16 cellular contexts compared by ENCODE assay signal in the genomic region with DNA sequence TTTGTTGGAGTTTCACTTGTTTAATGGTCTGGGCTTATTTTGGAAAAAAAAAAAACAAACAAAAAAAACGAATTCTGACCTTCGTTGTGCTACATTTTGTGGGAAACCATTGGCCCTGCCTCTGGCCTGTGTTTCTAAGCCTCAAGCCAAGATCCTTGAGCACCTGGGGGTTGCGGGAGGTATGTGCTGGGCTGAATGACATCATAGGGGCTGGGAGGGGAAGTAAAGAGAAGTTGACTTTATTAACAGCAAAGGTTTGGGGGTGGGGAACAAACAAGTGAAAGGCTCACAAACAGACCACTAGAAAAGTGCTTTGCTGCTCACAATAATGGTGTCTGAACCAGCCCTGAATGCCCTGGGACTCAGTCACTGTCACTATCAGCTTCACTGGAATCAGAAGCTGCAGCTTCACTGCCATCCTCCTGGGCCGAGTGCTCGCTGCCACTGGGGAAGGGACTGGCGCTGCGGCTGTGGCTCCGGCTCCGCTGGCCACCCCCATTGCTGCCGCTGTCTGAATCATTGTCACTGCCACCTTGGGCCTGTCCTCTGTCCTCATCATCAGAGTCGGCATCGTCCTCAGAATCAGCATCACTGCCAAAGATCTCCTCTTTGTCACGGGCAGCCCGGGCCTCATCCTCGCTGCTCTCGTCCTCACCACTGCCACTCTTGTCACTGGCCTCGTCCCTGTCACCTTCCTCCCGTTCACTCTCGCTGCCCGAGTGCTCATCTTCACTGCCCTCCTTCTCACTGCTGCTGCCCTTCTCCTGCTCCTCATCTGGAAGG. TPM values are rescaled to one million over a fixed set of nuclear protein-coding genes. Genes with fewer than 3 reads are reported as not detected.
A peak's percentile ranks its signal among the peaks of the same experiment; 100 is the strongest.
DNase-seq lines count a peak whose midpoint lies in the region; ATAC-seq and TF ChIP-seq lines count a peak whose summit lies in the region.
"Had no signal": no experiment of that assay in that cellular context is flagged by ENCODE, and none has a peak within 500 bp of the region (broad histone marks: within the 10 kb centered on the region; RNA-seq: fewer than 3 reads in every experiment).

No MANE protein-coding gene starts in this region.

- H3K9me3 ChIP-seq in PC-9 (ENCODE audit: insufficient read depth, low read depth): no peaks in the 10 kb centered on the region
- no peaks in the 10 kb centered on the region for H3K9me3 ChIP-seq in CD8-positive, alpha-beta T cell (ENCODE audit: low read length)
- H3K9me3 ChIP-seq in effector memory CD4-positive, alpha-beta T cell (ENCODE audit: control insufficient read depth, low read length): no peaks in the 10 kb centered on the region
- H3K9me3 ChIP-seq: SK-N-SH, uterus had no signal

- H3K27me3 ChIP-seq in PC-9 (ENCODE audit: insufficient read depth, low read depth) (no peaks in the 10 kb centered on the region), dorsolateral prefrontal cortex (no peaks in the 10 kb centered on the region)
- no peaks in the 10 kb centered on the region for H3K27me3 ChIP-seq in CD8-positive, alpha-beta T cell (ENCODE audit: insufficient read depth, low read length)
- no peaks in the 10 kb centered on the region for H3K27me3 ChIP-seq in effector memory CD4-positive, alpha-beta T cell (replicated peaks; ENCODE audit: control insufficient read depth, insufficient read depth, low read length, poor library complexity, severe bottlenecking)
- H3K27me3 ChIP-seq: uterus had no signal

- peaks cover 16% of the 10 kb centered on the region for H3K36me3 Mint-ChIP-seq in activated naive CD4-positive, alpha-beta T cell treated with anti-CD3 and anti-CD28 coated beads, Interleukin-2, amount 50 U/mL, for 24 hours
- H3K36me3 Mint-ChIP-seq in stimulated activated effector memory CD8-positive, alpha-beta T cell treated with anti-CD3 and anti-CD28 coated beads, Interleukin-12 subunit alpha, Interleukin-12 subunit beta, amount 100 ng/mL, for 72 hours: peaks cover 96% of the 10 kb centered on the region
- peaks cover 88% of the 10 kb centered on the region for H3K36me3 Mint-ChIP-seq in CD8-positive, alpha-beta T cell

- no peak overlapping the region for H3K4me3 Mint-ChIP-seq in activated naive CD4-positive, alpha-beta T cell treated with anti-CD3 and anti-CD28 coated beads, Interleukin-2, amount 50 U/mL, for 24 hours
- H3K4me3 Mint-ChIP-seq in stimulated activated effector memory CD8-positive, alpha-beta T cell treated with anti-CD3 and anti-CD28 coated beads, Interleukin-12 subunit alpha, Interleukin-12 subunit beta, amount 100 ng/mL, for 72 hours: no peak overlapping the region
- no peak overlapping the region for H3K4me3 Mint-ChIP-seq in CD8-positive, alpha-beta T cell

- TF ChIP-seq CTCF in PC-9 (conservative IDR thresholded peaks at IDR 0.05) (no peak), dorsolateral prefrontal cortex (IDR thresholded peaks at IDR 0.05 in 54 of 56, conservative IDR thresholded peaks at IDR 0.05 in 2 of 56; ENCODE audit: low read depth in 1 of 56, partially characterized antibody in 56 of 56) (no peak)
- no peak for TF ChIP-seq CTCF in CD8-positive, alpha-beta T cell (IDR thresholded peaks at IDR 0.05)

- H2AFZ ChIP-seq in PC-9: no peak overlapping the region

- H3K27ac ChIP-seq in PC-9 (no peak overlapping the region), dorsolateral prefrontal cortex (peak overlapping the region in 38 of 59 donors; percentile 10 to 99 (median 52))
- no peak overlapping the region for H3K27ac ChIP-seq in CD8-positive, alpha-beta T cell (ENCODE audit: low read depth, low read length)
- H3K27ac ChIP-seq in effector memory CD4-positive, alpha-beta T cell (ENCODE audit: insufficient read depth, low read length, poor library complexity, severe bottlenecking): no peak overlapping the region
- H3K27ac ChIP-seq: uterus had no signal

- POLR2A ChIA-PET in PC-9 (lab: Charles Lee; ENCODE audit: unreplicated experiment): interaction anchor here (0.6 kb wide), 1 partner anchor 43 kb away, joined by 5 read pairs; no protein-coding TSS in a partner anchor
- POLR2A ChIA-PET in CD8-positive, alpha-beta T cell (lab: Charles Lee): no interaction called here

- H3K79me2 ChIP-seq in PC-9 (ENCODE audit: low read depth): peaks cover 16% of the 10 kb centered on the region

- no peaks in the 10 kb centered on the region for H3K9me2 ChIP-seq in PC-9 (ENCODE audit: insufficient read depth)
- H3K9me2 ChIP-seq: SK-N-SH had no signal

- H3K9me3 Mint-ChIP-seq in activated naive CD4-positive, alpha-beta T cell treated with anti-CD3 and anti-CD28 coated beads, Interleukin-2, amount 50 U/mL, for 24 hours: no peaks in the 10 kb centered on the region
- no peaks in the 10 kb centered on the region for H3K9me3 Mint-ChIP-seq in stimulated activated effector memory CD8-positive, alpha-beta T cell treated with anti-CD3 and anti-CD28 coated beads, Interleukin-12 subunit alpha, Interleukin-12 subunit beta, amount 100 ng/mL, for 72 hours
- H3K9me3 Mint-ChIP-seq in CD8-positive, alpha-beta T cell: no peaks in the 10 kb centered on the region

- H3K4me1 Mint-ChIP-seq in activated naive CD4-positive, alpha-beta T cell treated with anti-CD3 and anti-CD28 coated beads, Interleukin-2, amount 50 U/mL, for 24 hours: peaks cover 16% of the 10 kb centered on the region
- H3K4me1 Mint-ChIP-seq in stimulated activated effector memory CD8-positive, alpha-beta T cell treated with anti-CD3 and anti-CD28 coated beads, Interleukin-12 subunit alpha, Interleukin-12 subunit beta, amount 100 ng/mL, for 72 hours: peaks cover 30% of the 10 kb centered on the region
- peaks cover 14% of the 10 kb centered on the region for H3K4me1 Mint-ChIP-seq in CD8-positive, alpha-beta T cell (ENCODE audit: low read depth)

- H3K27ac Mint-ChIP-seq in activated naive CD4-positive, alpha-beta T cell treated with anti-CD3 and anti-CD28 coated beads, Interleukin-2, amount 50 U/mL, for 24 hours: peak overlapping the region; percentile 68
- H3K27ac Mint-ChIP-seq in stimulated activated effector memory CD8-positive, alpha-beta T cell treated with anti-CD3 and anti-CD28 coated beads, Interleukin-12 subunit alpha, Interleukin-12 subunit beta, amount 100 ng/mL, for 72 hours: peak overlapping the region; percentile 76
- no peak overlapping the region for H3K27ac Mint-ChIP-seq in CD8-positive, alpha-beta T cell

- no peak overlapping the region for H3K4me3 ChIP-seq in PC-9
- H3K4me3 ChIP-seq in dorsolateral prefrontal cortex: no peak overlapping the region
- H3K4me3 ChIP-seq in CD8-positive, alpha-beta T cell (ENCODE audit: low read depth, low read length): no peak overlapping the region
- H3K4me3 ChIP-seq in effector memory CD4-positive, alpha-beta T cell (ENCODE audit: insufficient read depth, low read depth, low read length, poor library complexity, severe bottlenecking): no peak overlapping the region
- H3K4me3 ChIP-seq: uterus had no signal

- no peak overlapping the region for H3K4me2 ChIP-seq in PC-9
- H3K4me2 ChIP-seq: SK-N-SH had no signal

- no peaks in the 10 kb centered on the region for H3K27me3 Mint-ChIP-seq in activated naive CD4-positive, alpha-beta T cell treated with anti-CD3 and anti-CD28 coated beads, Interleukin-2, amount 50 U/mL, for 24 hours
- H3K27me3 Mint-ChIP-seq in CD8-positive, alpha-beta T cell (ENCODE audit: low read depth): no peaks in the 10 kb centered on the region

- CTCF ChIA-PET in PC-9 (lab: Charles Lee): no interaction called here
- CTCF ChIA-PET in CD8-positive, alpha-beta T cell (lab: Charles Lee): interaction anchor here (0.9 kb wide), 1 partner anchor 26 kb away, joined by 4 read pairs; the partner anchor contains the start of gene PLEKHG2

- no peaks in the 10 kb centered on the region for H4K20me1 ChIP-seq in PC-9 (ENCODE audit: insufficient read depth)

- BruUV-seq in PC-9 (replicated peaks; lab: Mats Ljungman, UMichigan): TSS peak; percentile 4

- ATAC-seq in stimulated activated effector memory CD8-positive, alpha-beta T cell treated with anti-CD3 and anti-CD28 coated beads, Interleukin-12 subunit alpha, Interleukin-12 subunit beta, amount 100 ng/mL, for 72 hours: no peak
- no peak for ATAC-seq in CD8-positive, alpha-beta T cell

- 0 out of 2 replicates have a peak, but pooled peaks cover 13% of the 10 kb centered on the region for H3K36me3 ChIP-seq in PC-9 (ENCODE audit: low read depth)
- peaks cover 47% of the 10 kb centered on the region for H3K36me3 ChIP-seq in CD8-positive, alpha-beta T cell (ENCODE audit: insufficient read depth, low read length)
- H3K36me3 ChIP-seq in effector memory CD4-positive, alpha-beta T cell (ENCODE audit: control insufficient read depth, insufficient read depth, low read length): peaks cover 74% of the 10 kb centered on the region
- H3K36me3 ChIP-seq: uterus had no signal

- H3F3A ChIP-seq in PC-9 (ENCODE audit: insufficient read depth, low read depth): peaks cover 40% of the 10 kb centered on the region

- intact Hi-C loops in PC-9 (cut with micrococcal nuclease; ENCODE audit: unreplicated experiment) (no loop called here), dorsolateral prefrontal cortex (cut with DNase I) (no loop called here)
- intact Hi-C loops in CD8-positive, alpha-beta T cell (cut with DNase I, micrococcal nuclease): no loop called here

- DNase-seq in activated naive CD4-positive, alpha-beta T cell (lab: John Stamatoyannopoulos, UW): no peak
- no peak for DNase-seq in PC-9
- peak in 2 of 10 donors; percentile 28 to 57 for DNase-seq in dorsolateral prefrontal cortex
- no peak for DNase-seq in stimulated activated effector memory CD8-positive, alpha-beta T cell treated with anti-CD3 and anti-CD28 coated beads, Interleukin-12 subunit alpha, Interleukin-12 subunit beta, amount 100 ng/mL, for 72 hours (ENCODE audit: low spot score in 2 of 2)
- DNase-seq in kidney glomerular epithelial cell (lab: John Stamatoyannopoulos, UW): no peak
- no peak for DNase-seq in CD8-positive, alpha-beta T cell
- no peak for DNase-seq in effector memory CD4-positive, alpha-beta T cell
- DNase-seq: activated CD8-positive, alpha-beta memory T cell treated with anti-CD3 and anti-CD28 coated beads, Interleukin-2, amount 50 U/mL, for 4 hours; amygdala; KG1; NCI-H1436; NCI-H510A; SK-N-SH; stimulated activated CD4-positive, alpha-beta T cell treated with anti-CD3 and anti-CD28 coated beads, Interleukin-4, amount 100 ng/mL, for 4 hours; uterus had no signal

- H3K4me1 ChIP-seq in PC-9 (replicated peaks; ENCODE audit: insufficient read depth): peaks cover 7% of the 10 kb centered on the region
- H3K4me1 ChIP-seq in CD8-positive, alpha-beta T cell (ENCODE audit: insufficient read depth, low read length): peaks cover 11% of the 10 kb centered on the region
- peaks cover 7% of the 10 kb centered on the region for H3K4me1 ChIP-seq in effector memory CD4-positive, alpha-beta T cell (ENCODE audit: control insufficient read depth, insufficient read depth, low read length, poor library complexity, severe bottlenecking)

RNA-seq across cellular contexts. Expression of gene PAF1, which starts 5.1 kb away (rescaled TPM):
- 54.3 and 61.1 TPM in 2 replicates for total RNA-seq in PC-9 (2021)
- total RNA-seq in dorsolateral prefrontal cortex: 10 to 100 TPM; 33.5 to 65.7 (median 46.2) TPM
- 100 to 1,000 TPM; 109 to 117 TPM for total RNA-seq in CD8-positive, alpha-beta T cell

RNA-seq across cellular contexts. Expression of gene MED29, which starts 5.4 kb away (rescaled TPM):
- 18.6 and 30.9 TPM in 2 replicates for total RNA-seq in PC-9 (2021)
- 10 to 100 TPM; 41.8 to 99.7 (median 69.9) TPM for total RNA-seq in dorsolateral prefrontal cortex
- total RNA-seq in CD8-positive, alpha-beta T cell: 10 to 100 TPM; 45.9 to 55.1 TPM

RNA-seq across cellular contexts. Expression of gene ZFP36, which starts 20.8 kb away (rescaled TPM):
- total RNA-seq in PC-9 (2021) (31.0 and 36.3 TPM in 2 replicates), dorsolateral prefrontal cortex (100 to 1,000 TPM in 17 of 120 experiments, 10 to 100 TPM in 99, 1 to 10 TPM in 4; 7.0 to 246 (median 38.2) TPM)
- 1,000 to 10,000 TPM; 1,672 to 1,779 TPM for total RNA-seq in CD8-positive, alpha-beta T cell

RNA-seq across cellular contexts. Expression of gene PLEKHG2, which starts 26.6 kb away (rescaled TPM):
- total RNA-seq in PC-9 (2021) (26.1 and 32.1 TPM in 2 replicates), dorsolateral prefrontal cortex (10 to 100 TPM in 50 of 120 experiments, 1 to 10 TPM in 70; 2.1 to 25.5 (median 9.2) TPM)
- 10 to 100 TPM; 54.8 to 69.0 TPM for total RNA-seq in CD8-positive, alpha-beta T cell

RNA-seq across cellular contexts. Expression of gene SAMD4B, which starts 43.6 kb away (rescaled TPM):
- total RNA-seq in PC-9 (2021) (152 and 163 TPM in 2 replicates), dorsolateral prefrontal cortex (100 to 1,000 TPM; 107 to 294 (median 153) TPM)
- 10 to 100 TPM; 68.3 to 78.1 TPM for total RNA-seq in CD8-positive, alpha-beta T cell

Comparison
In these comparisons a context has a peak if more than half of its experiments do, and no peak if none do; other contexts are left out.
1. H3K27ac ChIP-seq: peak in dorsolateral prefrontal cortex (38 of 59); none in PC-9 (single experiment), CD8-positive, alpha-beta T cell (single experiment) and effector memory CD4-positive, alpha-beta T cell (single experiment).
2. RNA of gene ZFP36, which starts 20.8 kb away (total RNA-seq): 1,672 to 1,779 TPM in CD8-positive, alpha-beta T cell; 7.0 to 246 TPM in dorsolateral prefrontal cortex and 31.0 to 36.3 TPM in PC-9; every median in the first group is over 4 times any median in the second.